ENCODE assay signal across 18 cellular contexts in genomic region chr19:50280983-50281382, GRCh38. TPM values are rescaled to one million over a fixed set of nuclear protein-coding genes. Genes with fewer than 3 reads are reported as not detected.
"Had no signal": no experiment of that assay in that cellular context is flagged by ENCODE, and none has a peak within 500 bp of the region (broad histone marks: within the 10 kb centered on the region; RNA-seq: fewer than 3 reads in every experiment).

No MANE protein-coding gene starts in this region.

- H3K4me1 Mint-ChIP-seq: immature natural killer cell, memory B cell had no signal

- H3K4me3 Mint-ChIP-seq: immature natural killer cell, memory B cell had no signal

- H3K36me3 Mint-ChIP-seq: immature natural killer cell, memory B cell had no signal

- DNase-seq: dermis blood vessel endothelial cell; dorsolateral prefrontal cortex; effector CD4-positive, alpha-beta T cell; effector memory CD4-positive, alpha-beta T cell; foreskin keratinocyte; heart left ventricle; hypothalamus; immature natural killer cell; islet precursor cell; kidney; kidney glomerular epithelial cell; left colon; left ventricle myocardium inferior; mammary epithelial cell; mesendoderm; midbrain had no signal

- H3K27ac Mint-ChIP-seq: immature natural killer cell, memory B cell had no signal

RNA-seq across cellular contexts. Expression of gene KCNC3, which starts 48.2 kb away (rescaled TPM):
- total RNA-seq: fibroblast of villous mesenchyme, foreskin keratinocyte had no signal
